9 cellular contexts compared by ENCODE assay signal in genomic region chr2:5926896-5927512, GRCh38.
"Had no signal": no experiment of that assay in that cellular context is flagged by ENCODE, and none has a peak within 500 bp of the region (broad histone marks: within the 10 kb centered on the region; RNA-seq: fewer than 3 reads in every experiment).

No MANE protein-coding gene starts in this region.

- H3K4me3 ChIP-seq: pancreas, testis had no signal

- H3K27ac Mint-ChIP-seq: activated CD4-positive, alpha-beta memory T cell treated with anti-CD3 and anti-CD28 coated beads, Interleukin-2, amount 10 ng/mL, durations not matched to agents 7 days and 5 days; activated CD4-positive, alpha-beta T cell treated with anti-CD3 and anti-CD28 coated beads for 36 hours; stimulated activated memory B cell treated with anti-CD40 and anti-IgM and Interleukin-4, amounts not matched to agents 10 μg/mL and 1 μg/mL and 100 μg/mL, for 72 hours had no signal

- H3K27ac ChIP-seq: pancreas, testis, VCaP had no signal

- H3K36me3 Mint-ChIP-seq: stimulated activated memory B cell treated with anti-CD40 and anti-IgM and Interleukin-4, amounts not matched to agents 10 μg/mL and 1 μg/mL and 100 μg/mL, for 72 hours had no signal

- H3K27me3 ChIP-seq: pancreas, testis had no signal

- H3K36me3 ChIP-seq: pancreas had no signal

- H3K4me1 ChIP-seq: pancreas, testis had no signal

- H3K4me3 Mint-ChIP-seq: activated CD4-positive, alpha-beta memory T cell treated with anti-CD3 and anti-CD28 coated beads, Interleukin-2, amount 10 ng/mL, durations not matched to agents 7 days and 5 days; activated CD4-positive, alpha-beta T cell treated with anti-CD3 and anti-CD28 coated beads for 36 hours; central memory CD8-positive, alpha-beta T cell; neural crest cell; stimulated activated memory B cell treated with anti-CD40 and anti-IgM and Interleukin-4, amounts not matched to agents 10 μg/mL and 1 μg/mL and 100 μg/mL, for 72 hours had no signal

- DNase-seq: activated CD4-positive, alpha-beta memory T cell treated with anti-CD3 and anti-CD28 coated beads, Interleukin-2, amount 10 ng/mL, durations not matched to agents 7 days and 5 days; activated CD4-positive, alpha-beta T cell treated with anti-CD3 and anti-CD28 coated beads for 36 hours; pancreas; T-helper 1 cell; testis had no signal

- H3K27me3 Mint-ChIP-seq: activated CD4-positive, alpha-beta memory T cell treated with anti-CD3 and anti-CD28 coated beads, Interleukin-2, amount 10 ng/mL, durations not matched to agents 7 days and 5 days; activated CD4-positive, alpha-beta T cell treated with anti-CD3 and anti-CD28 coated beads for 36 hours; central memory CD8-positive, alpha-beta T cell; stimulated activated memory B cell treated with anti-CD40 and anti-IgM and Interleukin-4, amounts not matched to agents 10 μg/mL and 1 μg/mL and 100 μg/mL, for 72 hours had no signal

- ATAC-seq: activated CD4-positive, alpha-beta T cell treated with anti-CD3 and anti-CD28 coated beads for 36 hours; pancreas; stimulated activated memory B cell treated with anti-CD40 and anti-IgM and Interleukin-4, amounts not matched to agents 10 μg/mL and 1 μg/mL and 100 μg/mL, for 72 hours had no signal

- H3K4me1 Mint-ChIP-seq: activated CD4-positive, alpha-beta memory T cell treated with anti-CD3 and anti-CD28 coated beads, Interleukin-2, amount 10 ng/mL, durations not matched to agents 7 days and 5 days; activated CD4-positive, alpha-beta T cell treated with anti-CD3 and anti-CD28 coated beads for 36 hours; central memory CD8-positive, alpha-beta T cell; stimulated activated memory B cell treated with anti-CD40 and anti-IgM and Interleukin-4, amounts not matched to agents 10 μg/mL and 1 μg/mL and 100 μg/mL, for 72 hours had no signal

- H3K9me3 ChIP-seq: pancreas, testis had no signal
